Comparison of ENCODE assay signal across 8 cellular contexts in genomic region chr5:127320032-127320945, GRCh38. TPM values are rescaled to one million over a fixed set of nuclear protein-coding genes. Genes with fewer than 3 reads are reported as not detected.
A peak's percentile ranks its signal among the peaks of the same experiment; 100 is the strongest.
DNase-seq lines count a peak whose midpoint lies in the region; ATAC-seq and TF ChIP-seq lines count a peak whose summit lies in the region.

No MANE protein-coding gene starts in this region.

- H3K9me3 ChIP-seq in effector memory CD4-positive, alpha-beta T cell (ENCODE audit: control insufficient read depth, low read length): no peaks in the 10 kb centered on the region
- H3K9me3 ChIP-seq in lower lobe of right lung: no peaks in the 10 kb centered on the region

- no peak overlapping the region for H3K27ac ChIP-seq in effector memory CD4-positive, alpha-beta T cell (ENCODE audit: insufficient read depth, low read length, poor library complexity, severe bottlenecking)
- no peak overlapping the region for H3K27ac ChIP-seq in lower lobe of right lung

- TF ChIP-seq CTCF in lower lobe of right lung (IDR thresholded peaks at IDR 0.05): no peak

- DNase-seq in CD1c-positive myeloid dendritic cell (ENCODE audit: extremely low spot score) (peak; percentile 7), lower lobe of right lung (no peak), nucleus accumbens (lab: John Stamatoyannopoulos, UW) (no peak)
- peak; percentile 5 for DNase-seq in activated naive CD8-positive, alpha-beta T cell treated with anti-CD3 and anti-CD28 coated beads, Interleukin-2, amount 50 U/mL, for 24 hours
- no peak for DNase-seq in effector memory CD4-positive, alpha-beta T cell
- DNase-seq in stimulated activated naive CD4-positive, alpha-beta T cell treated with Interleukin-2 at 50 U/mL for 16 hours (lab: John Stamatoyannopoulos, UW): no peak

- H3K36me3 Mint-ChIP-seq in activated naive CD8-positive, alpha-beta T cell treated with anti-CD3 and anti-CD28 coated beads, Interleukin-2, amount 50 U/mL, for 24 hours (ENCODE audit: low read depth): no peaks in the 10 kb centered on the region

- no peak overlapping the region for H3K4me3 Mint-ChIP-seq in activated naive CD8-positive, alpha-beta T cell treated with anti-CD3 and anti-CD28 coated beads, Interleukin-2, amount 50 U/mL, for 24 hours

- H3K4me1 Mint-ChIP-seq in activated naive CD8-positive, alpha-beta T cell treated with anti-CD3 and anti-CD28 coated beads, Interleukin-2, amount 50 U/mL, for 24 hours: peaks cover 26% of the 10 kb centered on the region

- intact Hi-C loops in lower lobe of right lung (cut with DNase I): no loop called here

- ATAC-seq in GM19438 (IDR thresholded peaks at IDR 0.05; ENCODE audit: low read depth, unreplicated experiment) (peak; percentile 96), HG03354 (IDR thresholded peaks at IDR 0.05; ENCODE audit: poor library complexity, severe bottlenecking, unreplicated experiment) (peak; percentile 97), lower lobe of right lung (no peak)
- peak; percentile 91 for ATAC-seq in activated naive CD8-positive, alpha-beta T cell treated with anti-CD3 and anti-CD28 coated beads, Interleukin-2, amount 50 U/mL, for 24 hours

- H3K4me1 ChIP-seq in effector memory CD4-positive, alpha-beta T cell (ENCODE audit: control insufficient read depth, insufficient read depth, low read length, poor library complexity, severe bottlenecking): peaks cover 5% of the 10 kb centered on the region
- no peaks in the 10 kb centered on the region for H3K4me1 ChIP-seq in lower lobe of right lung

- no peaks in the 10 kb centered on the region for H3K27me3 ChIP-seq in effector memory CD4-positive, alpha-beta T cell (replicated peaks; ENCODE audit: control insufficient read depth, insufficient read depth, low read length, poor library complexity, severe bottlenecking)
- no peaks in the 10 kb centered on the region for H3K27me3 ChIP-seq in lower lobe of right lung (ENCODE audit: low read depth)

- H3K4me3 ChIP-seq in effector memory CD4-positive, alpha-beta T cell (ENCODE audit: insufficient read depth, low read depth, low read length, poor library complexity, severe bottlenecking): no peak overlapping the region
- no peak overlapping the region for H3K4me3 ChIP-seq in lower lobe of right lung

- H3K27ac Mint-ChIP-seq in activated naive CD8-positive, alpha-beta T cell treated with anti-CD3 and anti-CD28 coated beads, Interleukin-2, amount 50 U/mL, for 24 hours: peak overlapping the region; percentile 54

- no peaks in the 10 kb centered on the region for H3K9me3 Mint-ChIP-seq in activated naive CD8-positive, alpha-beta T cell treated with anti-CD3 and anti-CD28 coated beads, Interleukin-2, amount 50 U/mL, for 24 hours

- peaks cover 6% of the 10 kb centered on the region for H3K27me3 Mint-ChIP-seq in activated naive CD8-positive, alpha-beta T cell treated with anti-CD3 and anti-CD28 coated beads, Interleukin-2, amount 50 U/mL, for 24 hours

- H3K36me3 ChIP-seq in effector memory CD4-positive, alpha-beta T cell (ENCODE audit: control insufficient read depth, insufficient read depth, low read length): no peaks in the 10 kb centered on the region
- H3K36me3 ChIP-seq in lower lobe of right lung: no peaks in the 10 kb centered on the region

RNA-seq across cellular contexts. Expression of gene MEGF10, which starts 29.7 kb away (rescaled TPM):
- total RNA-seq in lower lobe of right lung: 0.30 TPM

Comparison
In these comparisons a context has a peak if more than half of its experiments do, and no peak if none do; other contexts are left out.
1. DNase-seq: peak in CD1c-positive myeloid dendritic cell (single experiment) and activated naive CD8-positive, alpha-beta T cell treated with anti-CD3 and anti-CD28 coated beads, Interleukin-2, amount 50 U/mL, for 24 hours (single experiment); none in effector memory CD4-positive, alpha-beta T cell (0 of 3), lower lobe of right lung (single experiment), nucleus accumbens (0 of 56) and stimulated activated naive CD4-positive, alpha-beta T cell treated with Interleukin-2 at 50 U/mL for 16 hours (single experiment).
2. ATAC-seq: peak in GM19438 (single experiment), HG03354 (single experiment) and activated naive CD8-positive, alpha-beta T cell treated with anti-CD3 and anti-CD28 coated beads, Interleukin-2, amount 50 U/mL, for 24 hours (single experiment); none in lower lobe of right lung (0 of 2).